ENCODE assay signal across 28 cellular contexts in genomic region chr4:45131020-45131419, GRCh38.
"Had no signal": no experiment of that assay in that cellular context is flagged by ENCODE, and none has a peak within 500 bp of the region (broad histone marks: within the 10 kb centered on the region; RNA-seq: fewer than 3 reads in every experiment).

No MANE protein-coding gene starts in this region.

- H3K4me3 ChIP-seq: ascending aorta, gastroesophageal sphincter, hepatocyte, ovary, right lobe of liver, skin epidermis, testis had no signal

- H3K9me3 Mint-ChIP-seq: activated CD4-positive, alpha-beta T cell treated with anti-CD3 and anti-CD28 coated beads, Interleukin-2, amount 10 ng/mL, durations not matched to agents 24 days and 14 days had no signal

- H3K9me3 ChIP-seq: ascending aorta, gastroesophageal sphincter, ovary, right lobe of liver, testis had no signal

- H3K4me2 ChIP-seq: hepatocyte had no signal

- H3K4me3 Mint-ChIP-seq: activated CD4-positive, alpha-beta memory T cell treated with anti-CD3 and anti-CD28 coated beads for 36 hours; activated CD4-positive, alpha-beta T cell treated with anti-CD3 and anti-CD28 coated beads, Interleukin-2, amount 10 ng/mL, durations not matched to agents 24 days and 14 days; activated naive CD4-positive, alpha-beta T cell treated with anti-CD3 and anti-CD28 coated beads, Interleukin-2, amount 10 ng/mL, durations not matched to agents 7 days and 5 days; activated naive CD8-positive, alpha-beta T cell treated with anti-CD3 and anti-CD28 coated beads, Interleukin-2, amount 10 ng/mL, durations not matched to agents 7 days and 5 days; activated T-helper 1 cell treated with anti-CD3 and anti-CD28 coated beads, Interleukin-12 subunit alpha, Interleukin-12 subunit beta, Interleukin-2, Interleukin-4 antibody, amounts not matched to agents 30 ng/mL and 10 ng/mL and 1 ng/mL, durations not matched to agents 14 hours and 24 hours and 36 hours; brain; effector memory CD8-positive, alpha-beta T cell; mesothelial cell of epicardium; naive thymus-derived CD4-positive, alpha-beta T cell; T-helper 2 cell treated with Interferon-gamma antibody and Interleukin-4, amounts not matched to agents 5 μg/mL and 100 μg/mL, for 36 hours had no signal

- DNase-seq: activated CD4-positive, alpha-beta memory T cell treated with anti-CD3 and anti-CD28 coated beads for 36 hours; activated CD4-positive, alpha-beta T cell treated with anti-CD3 and anti-CD28 coated beads, Interleukin-2, amount 10 ng/mL, durations not matched to agents 24 days and 14 days; activated CD4-positive, CD25-positive, alpha-beta regulatory T cell treated with anti-CD3 and anti-CD28 coated beads, Interleukin-2, amount 50 U/mL, for 72 hours; activated CD8-positive, alpha-beta memory T cell treated with anti-CD3 and anti-CD28 coated beads, Interleukin-2, amount 50 U/mL, for 4 hours; activated effector memory CD4-positive, alpha-beta T cell treated with anti-CD3 and anti-CD28 coated beads, Interleukin-2, amount 50 U/mL, for 16 hours; activated naive CD4-positive, alpha-beta T cell treated with anti-CD3 and anti-CD28 coated beads, Interleukin-2, amount 10 ng/mL, durations not matched to agents 7 days and 5 days; activated naive CD8-positive, alpha-beta T cell treated with anti-CD3 and anti-CD28 coated beads, Interleukin-2, amount 10 ng/mL, durations not matched to agents 7 days and 5 days; activated T-cell treated with anti-CD3 and anti-CD28 coated beads, Interleukin-2, amount 50 U/mL, for 1 hour; cortex of kidney; effector memory CD8-positive, alpha-beta T cell; left cardiac atrium; naive thymus-derived CD4-positive, alpha-beta T cell; ovary; right lobe of liver; stimulated activated CD4-positive, alpha-beta T cell treated with anti-CD3 and anti-CD28 coated beads, Interleukin-12 subunit alpha, Interleukin-12 subunit beta, amount 100 ng/mL, for 4 hours; stimulated activated CD4-positive, alpha-beta T cell treated with anti-CD3 and anti-CD28 coated beads, Interleukin-4, amount 100 ng/mL, for 1 hour; stimulated activated naive CD8-positive, alpha-beta T cell treated with anti-CD3 and anti-CD28 coated beads, Interleukin-15, Interleukin-2, amounts not matched to agents 100 U/mL and 50 U/mL, for 24 hours; testis; trophoblast cell had no signal

- H3K36me3 ChIP-seq: ascending aorta, gastroesophageal sphincter, ovary, right lobe of liver had no signal

- ATAC-seq: effector memory CD8-positive, alpha-beta T cell; gastroesophageal sphincter; left cardiac atrium; naive thymus-derived CD4-positive, alpha-beta T cell; right lobe of liver; stimulated activated naive CD8-positive, alpha-beta T cell treated with anti-CD3 and anti-CD28 coated beads, Interleukin-15, Interleukin-2, amounts not matched to agents 100 U/mL and 50 U/mL, for 24 hours had no signal

- H3K4me1 ChIP-seq: ascending aorta, gastroesophageal sphincter, right lobe of liver, testis had no signal

- H3K36me3 Mint-ChIP-seq: activated CD4-positive, alpha-beta memory T cell treated with anti-CD3 and anti-CD28 coated beads for 36 hours; activated naive CD4-positive, alpha-beta T cell treated with anti-CD3 and anti-CD28 coated beads, Interleukin-2, amount 10 ng/mL, durations not matched to agents 7 days and 5 days; activated naive CD8-positive, alpha-beta T cell treated with anti-CD3 and anti-CD28 coated beads, Interleukin-2, amount 10 ng/mL, durations not matched to agents 7 days and 5 days; brain; mesothelial cell of epicardium had no signal

- H2AFZ ChIP-seq: hepatocyte had no signal

- H3K27me3 ChIP-seq: ascending aorta, gastroesophageal sphincter, hepatocyte, ovary, right lobe of liver, testis had no signal

- H3K27ac Mint-ChIP-seq: activated CD4-positive, alpha-beta memory T cell treated with anti-CD3 and anti-CD28 coated beads for 36 hours; activated CD4-positive, alpha-beta T cell treated with anti-CD3 and anti-CD28 coated beads, Interleukin-2, amount 10 ng/mL, durations not matched to agents 24 days and 14 days; activated naive CD4-positive, alpha-beta T cell treated with anti-CD3 and anti-CD28 coated beads, Interleukin-2, amount 10 ng/mL, durations not matched to agents 7 days and 5 days; activated naive CD8-positive, alpha-beta T cell treated with anti-CD3 and anti-CD28 coated beads, Interleukin-2, amount 10 ng/mL, durations not matched to agents 7 days and 5 days; activated T-helper 1 cell treated with anti-CD3 and anti-CD28 coated beads, Interleukin-12 subunit alpha, Interleukin-12 subunit beta, Interleukin-2, Interleukin-4 antibody, amounts not matched to agents 30 ng/mL and 10 ng/mL and 1 ng/mL, durations not matched to agents 14 hours and 24 hours and 36 hours; brain; effector memory CD8-positive, alpha-beta T cell; mesothelial cell of epicardium; naive thymus-derived CD4-positive, alpha-beta T cell; progenitor cell of endocrine pancreas; T-helper 2 cell treated with Interferon-gamma antibody and Interleukin-4, amounts not matched to agents 5 μg/mL and 100 μg/mL, for 36 hours had no signal

- H3K27ac ChIP-seq: ascending aorta, gastroesophageal sphincter, hepatocyte, ovary, right lobe of liver, skin epidermis, testis had no signal

- H3K27me3 Mint-ChIP-seq: activated CD4-positive, alpha-beta memory T cell treated with anti-CD3 and anti-CD28 coated beads for 36 hours; activated CD4-positive, alpha-beta T cell treated with anti-CD3 and anti-CD28 coated beads, Interleukin-2, amount 10 ng/mL, durations not matched to agents 24 days and 14 days; activated naive CD4-positive, alpha-beta T cell treated with anti-CD3 and anti-CD28 coated beads, Interleukin-2, amount 10 ng/mL, durations not matched to agents 7 days and 5 days; activated naive CD8-positive, alpha-beta T cell treated with anti-CD3 and anti-CD28 coated beads, Interleukin-2, amount 10 ng/mL, durations not matched to agents 7 days and 5 days; brain; effector memory CD8-positive, alpha-beta T cell; naive thymus-derived CD4-positive, alpha-beta T cell; progenitor cell of endocrine pancreas had no signal

- H3K79me2 ChIP-seq: hepatocyte had no signal

- H3K4me1 Mint-ChIP-seq: activated CD4-positive, alpha-beta T cell treated with anti-CD3 and anti-CD28 coated beads, Interleukin-2, amount 10 ng/mL, durations not matched to agents 24 days and 14 days; activated naive CD4-positive, alpha-beta T cell treated with anti-CD3 and anti-CD28 coated beads, Interleukin-2, amount 10 ng/mL, durations not matched to agents 7 days and 5 days; activated naive CD8-positive, alpha-beta T cell treated with anti-CD3 and anti-CD28 coated beads, Interleukin-2, amount 10 ng/mL, durations not matched to agents 7 days and 5 days; brain; mesothelial cell of epicardium; naive thymus-derived CD4-positive, alpha-beta T cell had no signal
